Comparison of ENCODE assay signal across 8 cellular contexts in genomic region chr10:71728218-71728737, GRCh38. TPM values are rescaled to one million over a fixed set of nuclear protein-coding genes. Genes with fewer than 3 reads are reported as not detected.
A peak's percentile ranks its signal among the peaks of the same experiment; 100 is the strongest.
DNase-seq lines count a peak whose midpoint lies in the region; ATAC-seq and TF ChIP-seq lines count a peak whose summit lies in the region.

No MANE protein-coding gene starts in this region.

- H3K4me3 ChIP-seq in NB4 (ENCODE audit: low read depth, low read length): no peak overlapping the region
- peak overlapping the region in 3 of 4 donors; percentile 11 to 20 (median 17) for H3K4me3 ChIP-seq in esophagus muscularis mucosa
- H3K4me3 ChIP-seq in spleen: peak overlapping the region in 1 of 8 donors; percentile 57

- peak; percentile 25 for ATAC-seq in GM21528 (IDR thresholded peaks at IDR 0.05; ENCODE audit: low FRiP score, unreplicated experiment)

- TF ChIP-seq POLR2A in NB4 (IDR thresholded peaks at IDR 0.05; ENCODE audit: extremely low read depth, insufficient read length) (no peak), esophagus muscularis mucosa (IDR thresholded peaks at IDR 0.05; ENCODE audit: low read depth) (no peak), spleen (IDR thresholded peaks at IDR 0.05) (no peak)

- H3K27me3 ChIP-seq in esophagus muscularis mucosa: no peaks in the 10 kb centered on the region
- no peaks in the 10 kb centered on the region for H3K27me3 ChIP-seq in spleen (replicated peaks in 1 of 7)

- WGBS in esophagus muscularis mucosa: 21% methylated on average over 4 of the region's 4 CpGs
- 29 to 54% (median 32%) methylated on average over 4 of the region's 4 CpGs for WGBS in spleen, 5 donors

- TF ChIP-seq EP300 in esophagus muscularis mucosa (IDR thresholded peaks at IDR 0.05): no peak

- H3K27ac ChIP-seq in esophagus muscularis mucosa (replicated peaks in 1 of 4) (peak overlapping the region; percentile 71 to 77 (median 72)), spleen (peak overlapping the region; percentile 75 to 98 (median 94))

- no peak for TF ChIP-seq CTCF in NB4 (IDR thresholded peaks at IDR 0.05; ENCODE audit: low read depth, low read length)
- no peak for TF ChIP-seq CTCF in esophagus muscularis mucosa (IDR thresholded peaks at IDR 0.05)
- TF ChIP-seq CTCF in spleen (IDR thresholded peaks at IDR 0.05 in 8 of 11, conservative IDR thresholded peaks at IDR 0.05 in 3 of 11): no peak

- peaks cover 32 to 44% (median 38%) of the 10 kb centered on the region in 4 donors for H3K4me1 ChIP-seq in esophagus muscularis mucosa
- peaks cover 43 to 98% (median 78%) of the 10 kb centered on the region in 6 donors for H3K4me1 ChIP-seq in spleen

- H3K9me3 ChIP-seq in esophagus muscularis mucosa (no peaks in the 10 kb centered on the region), spleen (no peaks in the 10 kb centered on the region)

- DNase-seq in DMS 273 treated with DMSO at 0.1 percent for 48 hours (lab: John Stamatoyannopoulos, UW): peak; percentile 40
- DNase-seq in NB4 (ENCODE audit: low read depth): peak; percentile 53
- DNase-seq in esophagus muscularis mucosa (ENCODE audit: extremely low spot score): peak; percentile 93
- DNase-seq in spleen: peak; percentile 84
- no peak for DNase-seq in NCI-H1092 treated with DMSO at 0.1 percent for 48 hours (lab: John Stamatoyannopoulos, UW)
- no peak for DNase-seq in DMS114 treated with DMSO at 0.1 percent for 48 hours (lab: John Stamatoyannopoulos, UW; ENCODE audit: unreplicated experiment)
- DNase-seq in posterior vena cava (ENCODE audit: low spot score): no peak

- H3K36me3 ChIP-seq in esophagus muscularis mucosa (no peaks in the 10 kb centered on the region), spleen (no peaks in the 10 kb centered on the region)

- intact Hi-C loops in esophagus muscularis mucosa (cut with DNase I): no loop called here
- intact Hi-C loops in spleen (cut with DNase I; ENCODE audit: low total_unique reads): no loop called here
- intact Hi-C loops in posterior vena cava (cut with DNase I): no loop called here

RNA-seq across cellular contexts. Expression of gene C10orf105, which starts 8.7 kb away (rescaled TPM):
- total RNA-seq in esophagus muscularis mucosa: under 1 TPM in 3 of 4 donors, not detected in 1; 0.06 to 0.17 (median 0.11) TPM
- 1 to 10 TPM; 1.4 to 4.4 (median 3.4) TPM for total RNA-seq in spleen
- polyA plus RNA-seq in spleen: under 1 TPM; 0.08 to 0.38 (median 0.20) TPM
- total RNA-seq in posterior vena cava: under 1 TPM; 0.23 to 0.24 TPM

RNA-seq across cellular contexts. Expression of gene VSIR, which starts 45.0 kb away (rescaled TPM):
- total RNA-seq in esophagus muscularis mucosa (100 to 1,000 TPM in 2 of 4 donors, 10 to 100 TPM in 2; 37.8 to 118 (median 90.3) TPM), spleen (100 to 1,000 TPM; 202 to 512 (median 313) TPM), posterior vena cava (100 to 1,000 TPM; 126 to 135 TPM)
- 10 to 100 TPM; 34.5 to 84.3 (median 50.4) TPM for polyA plus RNA-seq in spleen

Comparison
In these comparisons a context has a peak if more than half of its experiments do, and no peak if none do; other contexts are left out.
1. DNase-seq: peak in DMS 273 treated with DMSO at 0.1 percent for 48 hours (single experiment), NB4 (single experiment), esophagus muscularis mucosa (single experiment) and spleen (single experiment); none in NCI-H1092 treated with DMSO at 0.1 percent for 48 hours (single experiment), DMS114 treated with DMSO at 0.1 percent for 48 hours (single experiment) and posterior vena cava (single experiment).